Comparison of ENCODE assay signal across 27 cellular contexts in the genomic region with DNA sequence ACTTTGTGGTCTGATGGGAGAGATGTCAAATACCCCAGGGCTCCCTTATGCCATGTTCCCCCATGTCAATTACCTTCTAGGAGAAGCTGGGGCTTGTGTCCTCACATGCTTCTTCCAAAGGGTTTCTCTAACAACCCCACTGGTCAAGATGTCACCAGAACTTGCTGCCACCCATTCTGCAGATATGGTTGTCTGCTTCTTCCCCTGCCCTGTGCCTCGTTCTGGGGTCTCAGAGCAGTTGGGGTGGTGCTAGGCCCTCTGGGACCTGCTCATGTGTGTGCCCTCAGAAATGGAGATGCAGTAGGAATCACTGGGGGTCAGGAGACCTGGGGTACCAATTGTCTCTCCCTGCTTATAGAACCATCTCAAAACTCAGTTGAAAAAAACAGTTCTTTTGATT.
"Had no signal": no experiment of that assay in that cellular context is flagged by ENCODE, and none has a peak within 500 bp of the region (broad histone marks: within the 10 kb centered on the region; RNA-seq: fewer than 3 reads in every experiment).

No MANE protein-coding gene starts in this region.

- H3K4me3 ChIP-seq: colonic mucosa, coronary artery, dorsolateral prefrontal cortex, esophagus muscularis mucosa, esophagus squamous epithelium, gastrocnemius medialis, gastroesophageal sphincter, heart left ventricle, heart right ventricle had no signal

- H3K36me3 ChIP-seq: colonic mucosa, esophagus muscularis mucosa, esophagus squamous epithelium, gastrocnemius medialis, gastroesophageal sphincter, heart left ventricle, heart right ventricle had no signal

- FAIRE-seq: colon, endometrium, endothelial cell of umbilical vein, frontal cortex had no signal

- DNase-seq: colonic mucosa; cortex of kidney; dermis blood vessel endothelial cell; dorsolateral prefrontal cortex; effector CD4-positive, alpha-beta T cell; effector CD8-positive, alpha-beta T cell; effector memory CD4-positive, alpha-beta T cell; effector memory CD8-positive, alpha-beta T cell; endodermal cell; erythroblast; esophagus squamous epithelium; foreskin fibroblast; foreskin keratinocyte; foreskin melanocyte; gastrocnemius medialis; glutamatergic neuron; head of caudate nucleus; heart left ventricle; heart right ventricle had no signal

- H3K9me3 ChIP-seq: colonic mucosa, esophagus muscularis mucosa, esophagus squamous epithelium, gastrocnemius medialis, gastroesophageal sphincter, heart left ventricle had no signal

- H3K27ac ChIP-seq: colonic mucosa, coronary artery, dorsolateral prefrontal cortex, epithelial cell of prostate, esophagus muscularis mucosa, esophagus squamous epithelium, foreskin keratinocyte, gastrocnemius medialis, gastroesophageal sphincter, heart left ventricle, heart right ventricle had no signal

- H3K27me3 ChIP-seq: colonic mucosa, foreskin keratinocyte, gastrocnemius medialis, gastroesophageal sphincter, heart left ventricle, heart right ventricle had no signal

- H3K4me1 ChIP-seq: esophagus muscularis mucosa, esophagus squamous epithelium, foreskin keratinocyte, gastroesophageal sphincter, heart left ventricle, heart right ventricle had no signal
